8 cellular contexts compared by ENCODE assay signal in the genomic region with DNA sequence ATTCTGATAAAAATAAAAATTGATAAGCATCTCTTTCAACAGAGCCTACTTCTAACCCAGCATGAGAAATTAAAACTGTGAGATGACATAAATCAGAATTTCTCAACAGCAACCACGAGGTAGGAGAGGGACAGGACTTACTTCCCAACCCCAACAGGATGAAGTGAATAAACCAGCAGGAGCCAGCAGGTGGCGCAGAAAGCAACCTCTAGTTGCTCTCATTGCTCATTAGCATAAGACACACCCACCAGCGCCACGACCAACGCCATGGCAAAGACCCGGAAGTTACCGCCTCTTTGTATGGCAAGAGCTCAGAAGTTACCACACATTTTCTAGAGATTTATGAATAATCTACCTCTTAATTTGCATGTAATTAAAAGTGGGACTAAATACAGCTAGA.
A peak's percentile ranks its signal among the peaks of the same experiment; 100 is the strongest.
DNase-seq lines count a peak whose midpoint lies in the region; ATAC-seq, FAIRE-seq and TF ChIP-seq lines count a peak whose summit lies in the region.

No MANE protein-coding gene starts in this region.

- no peak overlapping the region for H2BK15ac ChIP-seq in mesendoderm (replicated peaks; ENCODE audit: low read depth)

- no peak overlapping the region for H3K4me2 ChIP-seq in OCI-LY7 (ENCODE audit: low read length)
- no peak overlapping the region for H3K4me2 ChIP-seq in mesendoderm (ENCODE audit: low read length)

- H3K36me3 ChIP-seq in OCI-LY7 (ENCODE audit: insufficient read depth, low read length), result no peaks in the 10 kb centered on the region
- no peaks in the 10 kb centered on the region for H3K36me3 ChIP-seq in mesendoderm (ENCODE audit: control insufficient read depth, insufficient read depth, low read length)

- H3K79me1 ChIP-seq in mesendoderm (ENCODE audit: low read length), result no peaks in the 10 kb centered on the region

- peak overlapping the region; percentile 10 for H4K5ac ChIP-seq in mesendoderm (ENCODE audit: low read length)

- H3K9ac ChIP-seq in mesendoderm (ENCODE audit: low read length), result no peak overlapping the region

- H4K8ac ChIP-seq in mesendoderm (ENCODE audit: low read depth, low read length), result no peak overlapping the region

- H3K27ac ChIP-seq in C4-2B (no peak overlapping the region), HL-60 (replicated peaks) (no peak overlapping the region), OCI-LY7 (ENCODE audit: low read depth, low read length, poor library complexity, severe bottlenecking) (no peak overlapping the region), mesendoderm (ENCODE audit: low read depth, low read length) (no peak overlapping the region)

- TF ChIP-seq POLR2A in GM12892 (IDR thresholded peaks at IDR 0.05; ENCODE audit: low read depth, low read length), result no peak

- H3K4me1 ChIP-seq in OCI-LY7 (ENCODE audit: insufficient read depth, low read length, poor library complexity, severe bottlenecking) (no peaks in the 10 kb centered on the region), mesendoderm (ENCODE audit: control insufficient read depth, low read depth, low read length) (no peaks in the 10 kb centered on the region)

- H3K56ac ChIP-seq in mesendoderm (ENCODE audit: low read length), result no peak overlapping the region

- H3K9me2 ChIP-seq in OCI-LY7 (ENCODE audit: insufficient read depth, low read length), result no peaks in the 10 kb centered on the region

- H2BK5ac ChIP-seq in mesendoderm (ENCODE audit: low read length), result no peak overlapping the region

- POLR2A ChIA-PET in OCI-LY7 (lab: Charles Lee), result interaction anchor here (0.6 kb wide), 1 partner anchor 47 kb away, joined by 3 read pairs; no protein-coding TSS in a partner anchor

- no TSS peak for BruUV-seq in OCI-LY7 (replicated peaks; lab: Mats Ljungman, UMichigan)

- H3K4me3 ChIP-seq in HL-60 (replicated peaks; ENCODE audit: insufficient read depth, low read length), result no peak overlapping the region
- no peak overlapping the region for H3K4me3 ChIP-seq in OCI-LY7 (ENCODE audit: low read depth, low read length, poor library complexity, severe bottlenecking)
- H3K4me3 ChIP-seq in mesendoderm (ENCODE audit: low read length), result no peak overlapping the region

- no peak overlapping the region for H2BK120ac ChIP-seq in mesendoderm (ENCODE audit: low read depth, low read length)

- CTCF ChIA-PET in OCI-LY7 (lab: Charles Lee; ENCODE audit: unreplicated experiment), result no interaction called here

- H2AK5ac ChIP-seq in mesendoderm (ENCODE audit: low read length), result no peak overlapping the region

- peak overlapping the region; percentile 70 for H3K18ac ChIP-seq in mesendoderm (ENCODE audit: low read length)

- TF ChIP-seq CTCF in C4-2B (conservative IDR thresholded peaks at IDR 0.05), result peak; percentile 87
- TF ChIP-seq CTCF in HL-60 (IDR thresholded peaks at IDR 0.05; ENCODE audit: insufficient read depth, low read length), result peak; percentile 44
- peak; percentile 75 for TF ChIP-seq CTCF in OCI-LY7 (conservative IDR thresholded peaks at IDR 0.05; ENCODE audit: low read length)

- no peak overlapping the region for H3K23ac ChIP-seq in mesendoderm (ENCODE audit: low read length)

- no peaks in the 10 kb centered on the region for H3K9me3 ChIP-seq in OCI-LY7 (ENCODE audit: low read length)

- H3K79me2 ChIP-seq in OCI-LY7 (ENCODE audit: insufficient read depth, low read depth, low read length), result no peaks in the 10 kb centered on the region
- no peaks in the 10 kb centered on the region for H3K79me2 ChIP-seq in mesendoderm (ENCODE audit: control insufficient read depth, insufficient read depth, low read length)

- DNase-seq in HL-60 (ENCODE audit: low read depth in 1 of 2, low spot score in 1 of 2) (peak; percentile 84 to 88), OCI-LY7 (ENCODE audit: low spot score) (peak; percentile 13), mesendoderm (peak; percentile 96), germinal center (ENCODE audit: low spot score) (no peak), GM12892 (ENCODE audit: insufficient read length) (no peak)
- peak; percentile 7 for DNase-seq in central memory CD4-positive, alpha-beta T cell

- no CpG with 5 or more reads among the region's 7 CpGs for WGBS in mesendoderm (ENCODE audit: extremely low coverage, insufficient coverage, low lambda C conversion rate)

- H2AFZ ChIP-seq in OCI-LY7 (ENCODE audit: low read length), result no peak overlapping the region

- H3K27me3 ChIP-seq in HL-60 (ENCODE audit: insufficient read depth, poor library complexity, severe bottlenecking), result no peaks in the 10 kb centered on the region
- no peaks in the 10 kb centered on the region for H3K27me3 ChIP-seq in mesendoderm (ENCODE audit: insufficient read depth, low read length, poor library complexity)

- FAIRE-seq in GM12892 (lab: Jason Lieb, UNC), result no peak

- no peak overlapping the region for H3K4ac ChIP-seq in mesendoderm (ENCODE audit: low read depth, low read length)

- intact Hi-C loops in OCI-LY7 (cut with micrococcal nuclease; ENCODE audit: unreplicated experiment), result no loop called here

- ATAC-seq in GM19452 (IDR thresholded peaks at IDR 0.05; ENCODE audit: unreplicated experiment), result peak; percentile 77

- H4K20me1 ChIP-seq in OCI-LY7 (ENCODE audit: insufficient read depth, low read length), result no peaks in the 10 kb centered on the region

Comparison
In these comparisons a context has a peak if more than half of its experiments do, and no peak if none do; other contexts are left out.
1. DNase-seq: peak in HL-60 (2 of 2), OCI-LY7 (single experiment), central memory CD4-positive, alpha-beta T cell (single experiment) and mesendoderm (single experiment); none in germinal center (single experiment) and GM12892 (single experiment).
2. Peak in every context shown above with its lines, with median percentiles within 50 percentile points of each other: CTCF ChIP-seq.